2 cellular contexts compared by ENCODE assay signal in the genomic region with DNA sequence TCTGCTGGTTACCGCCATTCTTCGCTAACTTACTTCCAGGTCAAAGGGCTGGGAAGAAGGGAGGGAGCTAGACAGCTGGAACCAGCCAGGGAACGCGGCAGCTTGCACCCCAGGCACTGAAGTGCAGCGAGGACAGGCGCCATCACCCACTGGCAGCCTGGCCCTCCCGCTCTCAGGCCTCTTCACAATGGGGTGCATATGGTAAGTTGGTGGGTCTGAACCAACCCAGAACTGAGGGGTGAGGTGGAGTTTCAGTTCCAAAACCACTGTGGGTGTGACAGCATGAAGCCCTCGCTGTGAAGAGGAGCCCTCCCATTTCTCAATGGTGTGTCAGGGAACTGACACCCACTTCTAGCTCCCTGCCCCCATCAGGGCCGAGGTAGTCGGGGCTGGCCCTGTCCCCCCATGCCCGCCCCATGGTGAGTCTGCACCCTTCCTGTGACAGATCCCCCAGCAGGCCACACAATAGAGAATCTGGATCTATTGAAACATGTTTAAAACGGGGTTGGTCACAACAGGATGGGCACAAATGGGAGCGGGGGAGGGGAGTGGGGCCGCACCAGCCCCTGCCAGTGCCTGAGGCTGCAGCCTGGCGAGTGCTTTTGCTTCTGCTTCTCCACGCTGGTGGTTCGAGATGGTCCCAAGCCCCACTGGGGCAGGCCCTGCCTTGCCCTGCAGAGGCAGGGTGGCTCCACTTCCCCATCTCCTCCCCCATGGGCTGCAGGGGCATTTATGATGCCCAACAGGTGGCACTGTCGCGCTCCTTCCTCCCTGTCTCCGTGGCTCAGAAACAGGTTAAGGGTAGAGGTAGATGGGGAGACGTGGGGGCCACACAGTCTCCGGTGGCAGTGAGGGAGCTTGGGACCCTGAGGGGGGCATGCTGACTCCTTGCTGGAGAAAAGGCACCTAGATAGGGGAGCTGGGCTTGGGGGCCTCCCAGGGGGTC.
TF ChIP-seq lines count a peak whose summit lies in the region.

No MANE protein-coding gene starts in this region.

TF ChIP-seq in K562, 482 proteins besides CTCF, POLR2A, EP300 and RAD21 (continued from another document):
- TF ChIP-seq, protein P1, sequence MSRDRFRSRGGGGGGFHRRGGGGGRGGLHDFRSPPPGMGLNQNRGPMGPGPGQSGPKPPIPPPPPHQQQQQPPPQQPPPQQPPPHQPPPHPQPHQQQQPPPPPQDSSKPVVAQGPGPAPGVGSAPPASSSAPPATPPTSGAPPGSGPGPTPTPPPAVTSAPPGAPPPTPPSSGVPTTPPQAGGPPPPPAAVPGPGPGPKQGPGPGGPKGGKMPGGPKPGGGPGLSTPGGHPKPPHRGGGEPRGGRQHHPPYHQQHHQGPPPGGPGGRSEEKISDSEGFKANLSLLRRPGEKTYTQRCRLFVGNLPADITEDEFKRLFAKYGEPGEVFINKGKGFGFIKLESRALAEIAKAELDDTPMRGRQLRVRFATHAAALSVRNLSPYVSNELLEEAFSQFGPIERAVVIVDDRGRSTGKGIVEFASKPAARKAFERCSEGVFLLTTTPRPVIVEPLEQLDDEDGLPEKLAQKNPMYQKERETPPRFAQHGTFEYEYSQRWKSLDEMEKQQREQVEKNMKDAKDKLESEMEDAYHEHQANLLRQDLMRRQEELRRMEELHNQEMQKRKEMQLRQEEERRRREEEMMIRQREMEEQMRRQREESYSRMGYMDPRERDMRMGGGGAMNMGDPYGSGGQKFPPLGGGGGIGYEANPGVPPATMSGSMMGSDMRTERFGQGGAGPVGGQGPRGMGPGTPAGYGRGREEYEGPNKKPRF (IDR thresholded peaks at IDR 0.05; ENCODE audit: low read depth, low read length) = no peak
- TF ChIP-seq MTA2 (IDR thresholded peaks at IDR 0.05; ENCODE audit: low read depth) = no peak
TF ChIP-seq in K562: peak in this region for 8.

TF ChIP-seq in HepG2, 621 proteins besides CTCF, POLR2A, EP300 and RAD21 (continued from another document and continues in another):
- TF ChIP-seq, protein P2, sequence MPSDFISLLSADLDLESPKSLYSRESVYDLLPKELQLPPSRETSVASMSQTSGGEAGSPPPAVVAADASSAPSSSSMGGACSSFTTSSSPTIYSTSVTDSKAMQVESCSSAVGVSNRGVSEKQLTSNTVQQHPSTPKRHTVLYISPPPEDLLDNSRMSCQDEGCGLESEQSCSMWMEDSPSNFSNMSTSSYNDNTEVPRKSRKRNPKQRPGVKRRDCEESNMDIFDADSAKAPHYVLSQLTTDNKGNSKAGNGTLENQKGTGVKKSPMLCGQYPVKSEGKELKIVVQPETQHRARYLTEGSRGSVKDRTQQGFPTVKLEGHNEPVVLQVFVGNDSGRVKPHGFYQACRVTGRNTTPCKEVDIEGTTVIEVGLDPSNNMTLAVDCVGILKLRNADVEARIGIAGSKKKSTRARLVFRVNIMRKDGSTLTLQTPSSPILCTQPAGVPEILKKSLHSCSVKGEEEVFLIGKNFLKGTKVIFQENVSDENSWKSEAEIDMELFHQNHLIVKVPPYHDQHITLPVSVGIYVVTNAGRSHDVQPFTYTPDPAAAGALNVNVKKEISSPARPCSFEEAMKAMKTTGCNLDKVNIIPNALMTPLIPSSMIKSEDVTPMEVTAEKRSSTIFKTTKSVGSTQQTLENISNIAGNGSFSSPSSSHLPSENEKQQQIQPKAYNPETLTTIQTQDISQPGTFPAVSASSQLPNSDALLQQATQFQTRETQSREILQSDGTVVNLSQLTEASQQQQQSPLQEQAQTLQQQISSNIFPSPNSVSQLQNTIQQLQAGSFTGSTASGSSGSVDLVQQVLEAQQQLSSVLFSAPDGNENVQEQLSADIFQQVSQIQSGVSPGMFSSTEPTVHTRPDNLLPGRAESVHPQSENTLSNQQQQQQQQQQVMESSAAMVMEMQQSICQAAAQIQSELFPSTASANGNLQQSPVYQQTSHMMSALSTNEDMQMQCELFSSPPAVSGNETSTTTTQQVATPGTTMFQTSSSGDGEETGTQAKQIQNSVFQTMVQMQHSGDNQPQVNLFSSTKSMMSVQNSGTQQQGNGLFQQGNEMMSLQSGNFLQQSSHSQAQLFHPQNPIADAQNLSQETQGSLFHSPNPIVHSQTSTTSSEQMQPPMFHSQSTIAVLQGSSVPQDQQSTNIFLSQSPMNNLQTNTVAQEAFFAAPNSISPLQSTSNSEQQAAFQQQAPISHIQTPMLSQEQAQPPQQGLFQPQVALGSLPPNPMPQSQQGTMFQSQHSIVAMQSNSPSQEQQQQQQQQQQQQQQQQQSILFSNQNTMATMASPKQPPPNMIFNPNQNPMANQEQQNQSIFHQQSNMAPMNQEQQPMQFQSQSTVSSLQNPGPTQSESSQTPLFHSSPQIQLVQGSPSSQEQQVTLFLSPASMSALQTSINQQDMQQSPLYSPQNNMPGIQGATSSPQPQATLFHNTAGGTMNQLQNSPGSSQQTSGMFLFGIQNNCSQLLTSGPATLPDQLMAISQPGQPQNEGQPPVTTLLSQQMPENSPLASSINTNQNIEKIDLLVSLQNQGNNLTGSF (CRISPR knock-in tag; IDR thresholded peaks at IDR 0.05) = no peak
- peak; percentile 29; the same call in 1 of the 2 replicates for TF ChIP-seq HDAC2 (CRISPR knock-in tag; IDR thresholded peaks at IDR 0.05)
- TF ChIP-seq MTF2 (CRISPR knock-in tag; IDR thresholded peaks at IDR 0.05; ENCODE audit: borderline replicate concordance) = no peak
- TF ChIP-seq, protein P3, sequence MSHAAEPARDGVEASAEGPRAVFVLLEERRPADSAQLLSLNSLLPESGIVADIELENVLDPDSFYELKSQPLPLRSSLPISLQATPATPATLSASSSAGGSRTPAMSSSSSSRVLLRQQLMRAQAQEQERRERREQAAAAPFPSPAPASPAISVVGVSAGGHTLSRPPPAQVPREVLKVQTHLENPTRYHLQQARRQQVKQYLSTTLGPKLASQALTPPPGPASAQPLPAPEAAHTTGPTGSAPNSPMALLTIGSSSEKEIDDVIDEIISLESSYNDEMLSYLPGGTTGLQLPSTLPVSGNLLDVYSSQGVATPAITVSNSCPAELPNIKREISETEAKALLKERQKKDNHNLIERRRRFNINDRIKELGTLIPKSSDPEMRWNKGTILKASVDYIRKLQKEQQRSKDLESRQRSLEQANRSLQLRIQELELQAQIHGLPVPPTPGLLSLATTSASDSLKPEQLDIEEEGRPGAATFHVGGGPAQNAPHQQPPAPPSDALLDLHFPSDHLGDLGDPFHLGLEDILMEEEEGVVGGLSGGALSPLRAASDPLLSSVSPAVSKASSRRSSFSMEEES (CRISPR knock-in tag; IDR thresholded peaks at IDR 0.05) = no peak
- 0 out of 2 replicates have a peak, but pooled peaks have one; percentile 28 for TF ChIP-seq ZNF274 (CRISPR knock-in tag; IDR thresholded peaks at IDR 0.05)
- TF ChIP-seq SAFB2 (CRISPR knock-in tag; IDR thresholded peaks at IDR 0.05; ENCODE audit: borderline replicate concordance, low read depth) = 0 out of 2 replicates have a peak, but pooled peaks have one; percentile 68
- no peak for TF ChIP-seq ZNF282 (IDR thresholded peaks at IDR 0.05; ENCODE audit: partially characterized antibody)
- TF ChIP-seq, protein P4, sequence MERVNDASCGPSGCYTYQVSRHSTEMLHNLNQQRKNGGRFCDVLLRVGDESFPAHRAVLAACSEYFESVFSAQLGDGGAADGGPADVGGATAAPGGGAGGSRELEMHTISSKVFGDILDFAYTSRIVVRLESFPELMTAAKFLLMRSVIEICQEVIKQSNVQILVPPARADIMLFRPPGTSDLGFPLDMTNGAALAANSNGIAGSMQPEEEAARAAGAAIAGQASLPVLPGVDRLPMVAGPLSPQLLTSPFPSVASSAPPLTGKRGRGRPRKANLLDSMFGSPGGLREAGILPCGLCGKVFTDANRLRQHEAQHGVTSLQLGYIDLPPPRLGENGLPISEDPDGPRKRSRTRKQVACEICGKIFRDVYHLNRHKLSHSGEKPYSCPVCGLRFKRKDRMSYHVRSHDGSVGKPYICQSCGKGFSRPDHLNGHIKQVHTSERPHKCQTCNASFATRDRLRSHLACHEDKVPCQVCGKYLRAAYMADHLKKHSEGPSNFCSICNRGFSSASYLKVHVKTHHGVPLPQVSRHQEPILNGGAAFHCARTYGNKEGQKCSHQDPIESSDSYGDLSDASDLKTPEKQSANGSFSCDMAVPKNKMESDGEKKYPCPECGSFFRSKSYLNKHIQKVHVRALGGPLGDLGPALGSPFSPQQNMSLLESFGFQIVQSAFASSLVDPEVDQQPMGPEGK (CRISPR knock-in tag; IDR thresholded peaks at IDR 0.05) = peak; percentile 75
- TF ChIP-seq ERF (CRISPR knock-in tag; IDR thresholded peaks at IDR 0.05) = no peak
- no peak for TF ChIP-seq DNMT3B (CRISPR knock-in tag; conservative IDR thresholded peaks at IDR 0.05)
- TF ChIP-seq ISX (CRISPR knock-in tag; conservative IDR thresholded peaks at IDR 0.05) = no peak
- TF ChIP-seq, protein P5, sequence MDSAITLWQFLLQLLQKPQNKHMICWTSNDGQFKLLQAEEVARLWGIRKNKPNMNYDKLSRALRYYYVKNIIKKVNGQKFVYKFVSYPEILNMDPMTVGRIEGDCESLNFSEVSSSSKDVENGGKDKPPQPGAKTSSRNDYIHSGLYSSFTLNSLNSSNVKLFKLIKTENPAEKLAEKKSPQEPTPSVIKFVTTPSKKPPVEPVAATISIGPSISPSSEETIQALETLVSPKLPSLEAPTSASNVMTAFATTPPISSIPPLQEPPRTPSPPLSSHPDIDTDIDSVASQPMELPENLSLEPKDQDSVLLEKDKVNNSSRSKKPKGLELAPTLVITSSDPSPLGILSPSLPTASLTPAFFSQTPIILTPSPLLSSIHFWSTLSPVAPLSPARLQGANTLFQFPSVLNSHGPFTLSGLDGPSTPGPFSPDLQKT (CRISPR knock-in tag; IDR thresholded peaks at IDR 0.05; ENCODE audit: borderline replicate concordance) = no peak
- no peak for TF ChIP-seq IRX3 (CRISPR knock-in tag; IDR thresholded peaks at IDR 0.05; ENCODE audit: borderline replicate concordance, low read depth)
- TF ChIP-seq SMC3 (IDR thresholded peaks at IDR 0.05; ENCODE audit: low read length) = no peak
- TF ChIP-seq, protein P6, sequence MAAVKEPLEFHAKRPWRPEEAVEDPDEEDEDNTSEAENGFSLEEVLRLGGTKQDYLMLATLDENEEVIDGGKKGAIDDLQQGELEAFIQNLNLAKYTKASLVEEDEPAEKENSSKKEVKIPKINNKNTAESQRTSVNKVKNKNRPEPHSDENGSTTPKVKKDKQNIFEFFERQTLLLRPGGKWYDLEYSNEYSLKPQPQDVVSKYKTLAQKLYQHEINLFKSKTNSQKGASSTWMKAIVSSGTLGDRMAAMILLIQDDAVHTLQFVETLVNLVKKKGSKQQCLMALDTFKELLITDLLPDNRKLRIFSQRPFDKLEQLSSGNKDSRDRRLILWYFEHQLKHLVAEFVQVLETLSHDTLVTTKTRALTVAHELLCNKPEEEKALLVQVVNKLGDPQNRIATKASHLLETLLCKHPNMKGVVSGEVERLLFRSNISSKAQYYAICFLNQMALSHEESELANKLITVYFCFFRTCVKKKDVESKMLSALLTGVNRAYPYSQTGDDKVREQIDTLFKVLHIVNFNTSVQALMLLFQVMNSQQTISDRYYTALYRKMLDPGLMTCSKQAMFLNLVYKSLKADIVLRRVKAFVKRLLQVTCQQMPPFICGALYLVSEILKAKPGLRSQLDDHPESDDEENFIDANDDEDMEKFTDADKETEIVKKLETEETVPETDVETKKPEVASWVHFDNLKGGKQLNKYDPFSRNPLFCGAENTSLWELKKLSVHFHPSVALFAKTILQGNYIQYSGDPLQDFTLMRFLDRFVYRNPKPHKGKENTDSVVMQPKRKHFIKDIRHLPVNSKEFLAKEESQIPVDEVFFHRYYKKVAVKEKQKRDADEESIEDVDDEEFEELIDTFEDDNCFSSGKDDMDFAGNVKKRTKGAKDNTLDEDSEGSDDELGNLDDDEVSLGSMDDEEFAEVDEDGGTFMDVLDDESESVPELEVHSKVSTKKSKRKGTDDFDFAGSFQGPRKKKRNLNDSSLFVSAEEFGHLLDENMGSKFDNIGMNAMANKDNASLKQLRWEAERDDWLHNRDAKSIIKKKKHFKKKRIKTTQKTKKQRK (IDR thresholded peaks at IDR 0.05; ENCODE audit: low read length) = no peak
- TF ChIP-seq, protein P7, sequence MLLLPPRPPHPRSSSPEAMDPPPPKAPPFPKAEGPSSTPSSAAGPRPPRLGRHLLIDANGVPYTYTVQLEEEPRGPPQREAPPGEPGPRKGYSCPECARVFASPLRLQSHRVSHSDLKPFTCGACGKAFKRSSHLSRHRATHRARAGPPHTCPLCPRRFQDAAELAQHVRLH (CRISPR knock-in tag; IDR thresholded peaks at IDR 0.05; ENCODE audit: borderline replicate concordance, low read depth) = no peak
- no peak for TF ChIP-seq ZNF7 (CRISPR knock-in tag; IDR thresholded peaks at IDR 0.05)
- TF ChIP-seq, protein P8, sequence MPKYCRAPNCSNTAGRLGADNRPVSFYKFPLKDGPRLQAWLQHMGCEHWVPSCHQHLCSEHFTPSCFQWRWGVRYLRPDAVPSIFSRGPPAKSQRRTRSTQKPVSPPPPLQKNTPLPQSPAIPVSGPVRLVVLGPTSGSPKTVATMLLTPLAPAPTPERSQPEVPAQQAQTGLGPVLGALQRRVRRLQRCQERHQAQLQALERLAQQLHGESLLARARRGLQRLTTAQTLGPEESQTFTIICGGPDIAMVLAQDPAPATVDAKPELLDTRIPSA (CRISPR knock-in tag; IDR thresholded peaks at IDR 0.05; ENCODE audit: borderline replicate concordance) = no peak
- TF ChIP-seq, protein P9, sequence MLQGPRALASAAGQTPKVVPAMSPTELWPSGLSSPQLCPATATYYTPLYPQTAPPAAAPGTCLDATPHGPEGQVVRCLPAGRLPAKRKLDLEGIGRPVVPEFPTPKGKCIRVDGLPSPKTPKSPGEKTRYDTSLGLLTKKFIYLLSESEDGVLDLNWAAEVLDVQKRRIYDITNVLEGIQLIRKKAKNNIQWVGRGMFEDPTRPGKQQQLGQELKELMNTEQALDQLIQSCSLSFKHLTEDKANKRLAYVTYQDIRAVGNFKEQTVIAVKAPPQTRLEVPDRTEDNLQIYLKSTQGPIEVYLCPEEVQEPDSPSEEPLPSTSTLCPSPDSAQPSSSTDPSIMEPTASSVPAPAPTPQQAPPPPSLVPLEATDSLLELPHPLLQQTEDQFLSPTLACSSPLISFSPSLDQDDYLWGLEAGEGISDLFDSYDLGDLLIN (CRISPR knock-in tag; IDR thresholded peaks at IDR 0.05; ENCODE audit: borderline replicate concordance) = no peak
- TF ChIP-seq PTBP1 (IDR thresholded peaks at IDR 0.05; ENCODE audit: low read depth, low read length, poor library complexity, severe bottlenecking) = peak; percentile 70
- no peak for TF ChIP-seq KDM1A (CRISPR knock-in tag; IDR thresholded peaks at IDR 0.05)
- TF ChIP-seq, protein P10, sequence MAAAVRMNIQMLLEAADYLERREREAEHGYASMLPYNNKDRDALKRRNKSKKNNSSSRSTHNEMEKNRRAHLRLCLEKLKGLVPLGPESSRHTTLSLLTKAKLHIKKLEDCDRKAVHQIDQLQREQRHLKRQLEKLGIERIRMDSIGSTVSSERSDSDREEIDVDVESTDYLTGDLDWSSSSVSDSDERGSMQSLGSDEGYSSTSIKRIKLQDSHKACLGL (CRISPR knock-in tag; IDR thresholded peaks at IDR 0.05) = no peak
- no peak for TF ChIP-seq ZBTB42 (CRISPR knock-in tag; IDR thresholded peaks at IDR 0.05)
- no peak for TF ChIP-seq NKX3-1 (CRISPR knock-in tag; IDR thresholded peaks at IDR 0.05)
- TF ChIP-seq ZNF614 (CRISPR knock-in tag; IDR thresholded peaks at IDR 0.05; ENCODE audit: borderline replicate concordance) = no peak
- TF ChIP-seq, protein P11, sequence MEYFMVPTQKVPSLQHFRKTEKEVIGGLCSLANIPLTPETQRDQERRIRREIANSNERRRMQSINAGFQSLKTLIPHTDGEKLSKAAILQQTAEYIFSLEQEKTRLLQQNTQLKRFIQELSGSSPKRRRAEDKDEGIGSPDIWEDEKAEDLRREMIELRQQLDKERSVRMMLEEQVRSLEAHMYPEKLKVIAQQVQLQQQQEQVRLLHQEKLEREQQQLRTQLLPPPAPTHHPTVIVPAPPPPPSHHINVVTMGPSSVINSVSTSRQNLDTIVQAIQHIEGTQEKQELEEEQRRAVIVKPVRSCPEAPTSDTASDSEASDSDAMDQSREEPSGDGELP (IDR thresholded peaks at IDR 0.05; ENCODE audit: borderline replicate concordance, low read depth) = no peak
